1 cellular context compared by ENCODE assay signal in the genomic region with DNA sequence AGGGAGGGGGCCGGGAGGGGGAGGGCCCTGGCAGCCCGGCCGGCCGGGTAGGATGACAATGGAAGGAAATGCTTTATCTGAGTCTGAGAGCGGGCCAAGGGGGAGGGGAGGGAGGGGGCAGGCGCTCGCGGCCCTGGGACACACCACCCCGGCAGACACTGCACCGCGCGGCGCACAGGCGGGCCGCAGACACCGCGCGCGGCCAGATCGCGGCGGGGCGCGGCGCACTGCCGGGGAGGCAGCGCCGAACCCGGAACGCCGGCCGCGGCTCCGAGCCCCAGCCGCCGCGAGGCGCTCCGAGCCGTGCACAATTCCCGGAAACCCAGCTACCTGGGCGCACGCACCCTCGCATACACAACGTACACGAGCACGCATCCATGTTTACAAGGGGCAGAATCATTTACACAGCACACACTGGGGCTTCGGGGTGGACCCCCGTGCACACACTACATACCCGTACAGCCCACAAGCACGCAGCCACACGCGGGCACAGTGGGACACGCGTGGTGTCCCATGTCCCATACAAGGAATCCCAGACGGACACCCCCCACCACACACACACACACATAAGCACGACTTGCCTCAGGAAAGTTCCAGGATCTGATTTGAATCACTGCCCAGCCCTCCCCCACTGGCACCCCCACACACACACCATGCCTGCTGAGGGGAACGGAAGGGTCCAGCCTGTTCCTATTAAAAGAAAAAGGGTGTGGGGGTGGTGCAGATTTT.
TF ChIP-seq lines count a peak whose summit lies in the region.

HDAC7 (minus strand) TSS at position 2 of the 729 bp plus-strand sequence. CDS start 118 bp downstream, outside the sequence.

TF ChIP-seq in K562, 482 proteins besides CTCF, POLR2A, EP300 and RAD21 (continued from another document and continues in another):
- TF ChIP-seq, protein P1, sequence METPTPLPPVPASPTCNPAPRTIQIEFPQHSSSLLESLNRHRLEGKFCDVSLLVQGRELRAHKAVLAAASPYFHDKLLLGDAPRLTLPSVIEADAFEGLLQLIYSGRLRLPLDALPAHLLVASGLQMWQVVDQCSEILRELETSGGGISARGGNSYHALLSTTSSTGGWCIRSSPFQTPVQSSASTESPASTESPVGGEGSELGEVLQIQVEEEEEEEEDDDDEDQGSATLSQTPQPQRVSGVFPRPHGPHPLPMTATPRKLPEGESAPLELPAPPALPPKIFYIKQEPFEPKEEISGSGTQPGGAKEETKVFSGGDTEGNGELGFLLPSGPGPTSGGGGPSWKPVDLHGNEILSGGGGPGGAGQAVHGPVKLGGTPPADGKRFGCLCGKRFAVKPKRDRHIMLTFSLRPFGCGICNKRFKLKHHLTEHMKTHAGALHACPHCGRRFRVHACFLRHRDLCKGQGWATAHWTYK (CRISPR knock-in tag; IDR thresholded peaks at IDR 0.05): peak; percentile 85
- peak; percentile 83 for TF ChIP-seq HMGN3 (IDR thresholded peaks at IDR 0.05; ENCODE audit: borderline replicate concordance, extremely low read depth, insufficient read length, low read depth, low read length)
- peak in 2 of 3 experiments; percentile 38 to 66 for TF ChIP-seq YY1 (IDR thresholded peaks at IDR 0.05; ENCODE audit: borderline replicate concordance in 1 of 3, control insufficient read depth in 1 of 3, extremely low read depth in 1 of 3, insufficient read depth in 3 of 3, insufficient read length in 1 of 3, insufficient replicate concordance in 2 of 3, low read depth in 1 of 3, low read length in 2 of 3)
- TF ChIP-seq MEF2A (IDR thresholded peaks at IDR 0.05; ENCODE audit: control insufficient read depth, low read depth, low read length): no peak
- TF ChIP-seq AFF4 (CRISPR knock-in tag; IDR thresholded peaks at IDR 0.05): no peak
- TF ChIP-seq KAT7 (CRISPR knock-in tag; IDR thresholded peaks at IDR 0.05; ENCODE audit: borderline replicate concordance): 0 out of 2 replicates have a peak, but pooled peaks have one; percentile 43
- TF ChIP-seq SMARCC2 (IDR thresholded peaks at IDR 0.05; ENCODE audit: low read depth): no peak
- no peak for TF ChIP-seq STAT5A (IDR thresholded peaks at IDR 0.05; ENCODE audit: borderline replicate concordance, low read length)
- TF ChIP-seq CHD1 (IDR thresholded peaks at IDR 0.05; ENCODE audit: low read length): peak; percentile 79
- no peak for TF ChIP-seq GATAD2A (IDR thresholded peaks at IDR 0.05)
- TF ChIP-seq KAT2B (IDR thresholded peaks at IDR 0.05; ENCODE audit: low read depth, low read length): no peak
- TF ChIP-seq ZKSCAN8 (CRISPR knock-in tag; IDR thresholded peaks at IDR 0.05): no peak
- no peak for TF ChIP-seq HES1 (IDR thresholded peaks at IDR 0.05; ENCODE audit: low read depth)
- no peak for TF ChIP-seq ZFP91 (CRISPR knock-in tag; IDR thresholded peaks at IDR 0.05)
- TF ChIP-seq KLF10 (CRISPR knock-in tag; IDR thresholded peaks at IDR 0.05): no peak
- 0 out of 2 replicates have a peak, but pooled peaks have one; percentile 33 for TF ChIP-seq CREB1 (IDR thresholded peaks at IDR 0.05)
- no peak for TF ChIP-seq CREB1 (CRISPR knock-in tag; IDR thresholded peaks at IDR 0.05)
- TF ChIP-seq ETV5 (CRISPR knock-in tag; IDR thresholded peaks at IDR 0.05; ENCODE audit: low read depth): no peak
- no peak for TF ChIP-seq ARID2 (IDR thresholded peaks at IDR 0.05)
- no peak for TF ChIP-seq ZNF76 (CRISPR knock-in tag; IDR thresholded peaks at IDR 0.05; ENCODE audit: borderline replicate concordance)
- TF ChIP-seq ZBTB40 (IDR thresholded peaks at IDR 0.05): peak; percentile 55; the same call in 1 of the 2 replicates
- TF ChIP-seq ZBTB40 (CRISPR knock-in tag; IDR thresholded peaks at IDR 0.05): no peak
- TF ChIP-seq POLR2H (tag; IDR thresholded peaks at IDR 0.05; ENCODE audit: low read depth): no peak
- peak; percentile 89 for TF ChIP-seq ZBTB1 (CRISPR knock-in tag; IDR thresholded peaks at IDR 0.05; ENCODE audit: borderline replicate concordance, low read depth)
- TF ChIP-seq SAFB (IDR thresholded peaks at IDR 0.05; ENCODE audit: borderline replicate concordance, low read depth, low read length): peak; percentile 41; the same call in 1 of the 2 replicates
- TF ChIP-seq E2F3 (CRISPR knock-in tag; IDR thresholded peaks at IDR 0.05): no peak
- TF ChIP-seq ZBTB2 (IDR thresholded peaks at IDR 0.05): 0 out of 2 replicates have a peak, but pooled peaks have one; percentile 16
- TF ChIP-seq TEAD4 (IDR thresholded peaks at IDR 0.05; ENCODE audit: low read length): no peak
- TF ChIP-seq TEAD4 (CRISPR knock-in tag; IDR thresholded peaks at IDR 0.05; ENCODE audit: borderline replicate concordance): no peak
- no peak for TF ChIP-seq NR2C1 (IDR thresholded peaks at IDR 0.05)
- TF ChIP-seq NR2C1 (tag; IDR thresholded peaks at IDR 0.05): no peak
- TF ChIP-seq ZNF408 (CRISPR knock-in tag; IDR thresholded peaks at IDR 0.05; ENCODE audit: low read depth): no peak
- TF ChIP-seq, protein P2, sequence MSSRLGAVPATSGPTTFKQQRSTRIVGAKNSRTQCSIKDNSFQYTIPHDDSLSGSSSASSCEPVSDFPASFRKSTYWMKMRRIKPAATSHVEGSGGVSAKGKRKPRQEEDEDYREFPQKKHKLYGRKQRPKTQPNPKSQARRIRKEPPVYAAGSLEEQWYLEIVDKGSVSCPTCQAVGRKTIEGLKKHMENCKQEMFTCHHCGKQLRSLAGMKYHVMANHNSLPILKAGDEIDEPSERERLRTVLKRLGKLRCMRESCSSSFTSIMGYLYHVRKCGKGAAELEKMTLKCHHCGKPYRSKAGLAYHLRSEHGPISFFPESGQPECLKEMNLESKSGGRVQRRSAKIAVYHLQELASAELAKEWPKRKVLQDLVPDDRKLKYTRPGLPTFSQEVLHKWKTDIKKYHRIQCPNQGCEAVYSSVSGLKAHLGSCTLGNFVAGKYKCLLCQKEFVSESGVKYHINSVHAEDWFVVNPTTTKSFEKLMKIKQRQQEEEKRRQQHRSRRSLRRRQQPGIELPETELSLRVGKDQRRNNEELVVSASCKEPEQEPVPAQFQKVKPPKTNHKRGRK (tag; IDR thresholded peaks at IDR 0.05): 0 out of 2 replicates have a peak, but pooled peaks have one; percentile 11
- no peak for TF ChIP-seq KLF13 (tag; IDR thresholded peaks at IDR 0.05; ENCODE audit: borderline replicate concordance, low read depth)
- TF ChIP-seq BRCA1 (IDR thresholded peaks at IDR 0.05): no peak
- no peak for TF ChIP-seq BRCA1 (CRISPR knock-in tag; IDR thresholded peaks at IDR 0.05)
- TF ChIP-seq CBX5 (IDR thresholded peaks at IDR 0.05; ENCODE audit: borderline replicate concordance, low read depth): no peak
